Comparison of ENCODE assay signal across 1 cellular context in the genomic region with DNA sequence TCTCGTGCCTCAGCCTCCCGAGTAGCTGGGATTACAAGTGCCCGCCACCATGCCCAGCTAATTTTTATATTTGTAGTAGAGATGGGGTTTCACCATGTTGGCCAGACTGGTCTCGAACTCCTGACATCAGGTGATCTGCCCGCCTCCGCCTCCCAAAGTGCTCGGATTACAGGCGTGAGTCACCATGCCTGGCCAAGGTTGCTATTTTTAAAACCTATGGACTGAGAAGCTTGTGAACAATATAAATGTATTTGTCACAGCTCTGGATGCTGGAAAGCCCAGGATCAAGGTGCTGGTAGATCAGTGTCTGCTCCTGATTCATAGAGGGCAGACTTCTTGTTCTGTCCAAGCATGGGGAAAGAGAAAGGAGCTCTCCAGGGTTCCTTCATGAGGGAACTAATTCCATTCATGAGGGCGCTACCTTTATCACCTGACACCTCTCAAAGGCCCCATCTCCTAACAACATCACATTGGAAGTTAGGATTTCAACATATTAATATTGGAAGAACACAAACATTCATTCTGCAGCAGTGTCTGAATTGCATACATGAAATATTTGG.
TF ChIP-seq lines count a peak whose summit lies in the region.

No MANE protein-coding gene starts in this region.

TF ChIP-seq in IMR-90, 13 proteins besides CTCF, POLR2A, EP300 and RAD21:
- TF ChIP-seq MAFK (IDR thresholded peaks at IDR 0.05; ENCODE audit: low read depth, low read length) (no peak), NFE2L2 (IDR thresholded peaks at IDR 0.05; ENCODE audit: low read depth, low read length) (no peak), BHLHE40 (IDR thresholded peaks at IDR 0.05; ENCODE audit: low read depth, low read length) (no peak), CHD1 (IDR thresholded peaks at IDR 0.05; ENCODE audit: low read depth, low read length) (no peak)
